Comparison of ENCODE assay signal across 8 cellular contexts in the genomic region with DNA sequence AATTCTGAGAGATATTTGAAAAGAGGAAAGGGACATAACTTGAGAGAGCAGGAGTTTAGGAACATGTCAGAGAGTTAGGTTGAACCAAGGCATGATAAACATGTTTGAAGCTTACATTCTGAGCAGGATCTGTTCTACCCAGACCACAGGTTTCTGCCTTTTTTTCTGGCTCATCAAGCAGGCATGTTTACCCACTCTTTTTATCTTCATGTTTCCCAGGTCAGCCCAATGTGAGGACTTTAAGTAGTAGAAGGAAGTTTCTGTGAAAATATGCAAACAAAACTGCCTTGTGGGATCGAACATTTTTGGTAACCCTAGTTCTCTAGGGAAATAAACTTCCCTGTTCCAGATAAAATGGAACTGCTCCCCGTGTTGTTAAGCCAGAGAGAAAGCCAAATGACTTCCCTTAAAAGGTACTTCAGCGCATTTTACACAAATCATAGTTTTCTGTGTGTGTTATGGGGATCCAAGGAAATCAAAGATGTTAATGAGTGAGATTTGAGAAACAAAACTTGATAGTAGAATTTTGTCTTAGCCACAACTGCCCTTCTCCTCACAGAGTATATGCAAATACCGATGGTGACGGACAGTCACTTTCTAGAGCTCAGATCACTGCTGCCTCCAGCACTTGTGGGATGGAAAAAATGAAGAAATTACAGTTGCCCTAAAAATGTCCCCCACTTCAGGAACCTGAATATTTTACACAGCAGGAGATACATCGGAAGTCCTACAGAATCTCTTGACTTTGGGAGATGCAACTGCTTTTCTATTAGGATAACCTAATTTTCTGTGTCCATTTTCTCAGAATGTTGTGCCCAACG. TPM values are rescaled to one million over a fixed set of nuclear protein-coding genes. Genes with fewer than 3 reads are reported as not detected.
DNase-seq lines count a peak whose midpoint lies in the region; ATAC-seq, FAIRE-seq and TF ChIP-seq lines count a peak whose summit lies in the region.

No MANE protein-coding gene starts in this region.

- H3K4me2 ChIP-seq in KMS-11 = peak overlapping the region; percentile 92
- H3K4me2 ChIP-seq in K562 (ENCODE audit: insufficient read depth, low read length) = peak overlapping the region; percentile 98

- H3K4me3 ChIP-seq in KMS-11 (IDR thresholded peaks at IDR 0.05; ENCODE audit: insufficient read depth, low read depth, low read length) (no peak overlapping the region), K562 (peak overlapping the region; percentile 70), thoracic aorta (peak overlapping the region; percentile 84)

- H3K9ac ChIP-seq in KMS-11 (peak overlapping the region; percentile 91), K562 (ENCODE audit: insufficient read depth in 1 of 2, low read depth in 2 of 2, low read length in 2 of 2) (peak overlapping the region; percentile 90 to 96; a peak in 3 of 4 replicates)

- no peaks in the 10 kb centered on the region for H3K27me3 ChIP-seq in KMS-11 (ENCODE audit: insufficient read depth, low read depth)
- H3K27me3 ChIP-seq in K562 (ENCODE audit: control insufficient read depth in 2 of 2, insufficient read depth in 2 of 2, low read length in 2 of 2) = no peaks in the 10 kb centered on the region
- no peaks in the 10 kb centered on the region for H3K27me3 ChIP-seq in thoracic aorta (replicated peaks; ENCODE audit: insufficient read depth)

- no TSS peak for BruUV-seq in K562 (replicated peaks; lab: Mats Ljungman, UMichigan)

- POLR2A ChIA-PET in activated CD4-positive, alpha-beta T cell treated with anti-CD3 and anti-CD28 coated beads, Interleukin-2, amount 10 ng/mL, durations not matched to agents 7 days and 5 days (lab: Charles Lee) = interaction anchor here (1.3 to 1.8 kb wide), 3 partner anchors 22 to 116 kb away, joined by 7 to 10 read pairs (median 7); a partner anchor contains a TSS
- POLR2A ChIA-PET in K562 (lab: Yijun Ruan, JAX) = interaction anchor here (0.7 to 5.2 kb wide), 13 partner anchors 10 to 1039 kb away, joined by 3 to 65 read pairs (median 17); a partner anchor contains a TSS

- H3K4me1 Mint-ChIP-seq in activated CD4-positive, alpha-beta T cell treated with anti-CD3 and anti-CD28 coated beads, Interleukin-2, amount 10 ng/mL, durations not matched to agents 7 days and 5 days = peaks cover 36% of the 10 kb centered on the region

- intact Hi-C loops in K562 (cut with micrococcal nuclease) (loop anchor here (2.0 kb wide), 1 partner anchor 14 kb away; no protein-coding TSS in a partner anchor), left colon (cut with DNase I, micrococcal nuclease) (no loop called here)

- no peak for TF ChIP-seq RAD21 in K562 (CRISPR knock-in tag; conservative IDR thresholded peaks at IDR 0.05 in 1 of 2, IDR thresholded peaks at IDR 0.05 in 1 of 2)

- TF ChIP-seq CTCF in KMS-11 (conservative IDR thresholded peaks at IDR 0.05; ENCODE audit: low read depth, low read length) (no peak), K562 (IDR thresholded peaks at IDR 0.05 in 2 of 3, conservative IDR thresholded peaks at IDR 0.05 in 1 of 3; ENCODE audit: insufficient read depth in 2 of 3, low read depth in 1 of 3, low read length in 3 of 3) (no peak), thoracic aorta (IDR thresholded peaks at IDR 0.05) (no peak)

- H4K20me1 ChIP-seq in KMS-11 (ENCODE audit: insufficient read depth) (no peaks in the 10 kb centered on the region), K562 (replicated peaks; ENCODE audit: control insufficient read depth, insufficient read depth, low read length) (peaks cover 10% of the 10 kb centered on the region)

- FAIRE-seq in K562 (lab: Jason Lieb, UNC) = peak; percentile 46

- 4% methylated on average over 7 of the region's 7 CpGs for WGBS in K562 (ENCODE audit: insufficient coverage, low coverage, missing lambda C conversion rate)

- no peaks in the 10 kb centered on the region for H3K9me3 ChIP-seq in K562 (replicated peaks; ENCODE audit: control insufficient read depth, insufficient read depth, low read depth, low read length)
- no peaks in the 10 kb centered on the region for H3K9me3 ChIP-seq in thoracic aorta

- H3K36me3 Mint-ChIP-seq in activated CD4-positive, alpha-beta T cell treated with anti-CD3 and anti-CD28 coated beads, Interleukin-2, amount 10 ng/mL, durations not matched to agents 7 days and 5 days (ENCODE audit: low read depth) = peaks cover 8% of the 10 kb centered on the region

- H3K27ac Mint-ChIP-seq in activated CD4-positive, alpha-beta T cell treated with anti-CD3 and anti-CD28 coated beads, Interleukin-2, amount 10 ng/mL, durations not matched to agents 7 days and 5 days = peak overlapping the region; percentile 99

- H3K9me1 ChIP-seq in K562 (ENCODE audit: control insufficient read depth, insufficient read depth, low read length) = no peaks in the 10 kb centered on the region

- TF ChIP-seq EP300 in K562 (IDR thresholded peaks at IDR 0.05; ENCODE audit: low read length) = no peak

- peaks cover 3% of the 10 kb centered on the region for H3K27me3 Mint-ChIP-seq in activated CD4-positive, alpha-beta T cell treated with anti-CD3 and anti-CD28 coated beads, Interleukin-2, amount 10 ng/mL, durations not matched to agents 7 days and 5 days

- H3K4me1 ChIP-seq in KMS-11 (ENCODE audit: low read depth, poor library complexity, severe bottlenecking) (peaks cover 29% of the 10 kb centered on the region), K562 (replicated peaks in 1 of 2; ENCODE audit: control insufficient read depth in 2 of 2, insufficient read depth in 2 of 2, low read length in 2 of 2) (peaks cover 11 to 26% of the 10 kb centered on the region in 2 experiments), thoracic aorta (ENCODE audit: control insufficient read depth in 1 of 2, low read depth in 2 of 2) (peaks cover 22 to 39% of the 10 kb centered on the region in 2 donors)

- TF ChIP-seq POLR2A in K562 (conservative IDR thresholded peaks at IDR 0.05) = no peak

- H2AFZ ChIP-seq in KMS-11 (ENCODE audit: low read depth) (peak overlapping the region; percentile 74), K562 (ENCODE audit: low read depth, low read length) (peak overlapping the region; percentile 100)

- DNase-seq in activated CD4-positive, alpha-beta T cell treated with anti-CD3 and anti-CD28 coated beads, Interleukin-2, amount 10 ng/mL, durations not matched to agents 7 days and 5 days = no peak
- no peak for DNase-seq in activated CD4-positive, alpha-beta T cell treated with anti-CD3 and anti-CD28 coated beads for 48 hours
- peak in 1 of 4 experiments; percentile 42 for DNase-seq in K562 (ENCODE audit: extremely low read depth in 1 of 4, low spot score in 3 of 4)
- no peak for DNase-seq in left colon
- DNase-seq in thoracic aorta (ENCODE audit: low spot score) = no peak
- DNase-seq in GOT3 (lab: John Stamatoyannopoulos, UW) = no peak
- no peak for DNase-seq in NCI-H2227 (lab: John Stamatoyannopoulos, UW; ENCODE audit: unreplicated experiment)

- peak overlapping the region; percentile 96 for H3K4me3 Mint-ChIP-seq in activated CD4-positive, alpha-beta T cell treated with anti-CD3 and anti-CD28 coated beads, Interleukin-2, amount 10 ng/mL, durations not matched to agents 7 days and 5 days

- no peaks in the 10 kb centered on the region for H3K9me3 Mint-ChIP-seq in activated CD4-positive, alpha-beta T cell treated with anti-CD3 and anti-CD28 coated beads, Interleukin-2, amount 10 ng/mL, durations not matched to agents 7 days and 5 days

- in situ Hi-C loops in K562 (cut with MboI) = no loop called here

- H3K36me3 ChIP-seq in KMS-11 (ENCODE audit: insufficient read depth) = no peaks in the 10 kb centered on the region
- peaks cover 7% of the 10 kb centered on the region; the same call in 1 of the 3 replicates for H3K36me3 ChIP-seq in K562 (ENCODE audit: control insufficient read depth, insufficient read depth, low read length)
- no peaks in the 10 kb centered on the region for H3K36me3 ChIP-seq in thoracic aorta

- H3K27ac ChIP-seq in KMS-11 (peak overlapping the region; percentile 94), K562 (ENCODE audit: extremely low read depth, low read depth, low read length) (peak overlapping the region; percentile 96), thoracic aorta (peak overlapping the region; percentile 92 to 97)

- ATAC-seq in K562 (peak; percentile 10; the same call in 2 of the 3 replicates), left colon (peak; percentile 7), thoracic aorta (ENCODE audit: insufficient number of reproducible peaks, low FRiP score, low read depth) (no peak)

- CTCF ChIA-PET in activated CD4-positive, alpha-beta T cell treated with anti-CD3 and anti-CD28 coated beads, Interleukin-2, amount 10 ng/mL, durations not matched to agents 7 days and 5 days (lab: Charles Lee) = interaction anchor here (1.0 to 4.7 kb wide), 10 partner anchors 9 to 117 kb away, joined by 3 to 38 read pairs (median 6); a partner anchor contains a TSS
- CTCF ChIA-PET in K562 (lab: Yijun Ruan, JAX; ENCODE audit: low intra/inter-chr PET ratio) = no interaction called here

- H3K79me2 ChIP-seq in KMS-11 (ENCODE audit: insufficient read depth, low read depth) (peaks cover 36% of the 10 kb centered on the region), K562 (ENCODE audit: control insufficient read depth, insufficient read depth, low read length) (peaks cover 49% of the 10 kb centered on the region)

RNA-seq across cellular contexts. Expression of a gene that starts 0.8 kb away (rescaled TPM):
- 100 to 1,000 TPM in 1 of 2 experiments, 10 to 100 TPM in 1; 88.5 to 106 TPM for total RNA-seq in activated CD4-positive, alpha-beta T cell treated with anti-CD3 and anti-CD28 coated beads, Interleukin-2, amount 10 ng/mL, durations not matched to agents 7 days and 5 days
- 87.8 and 103 TPM in 2 replicates for total RNA-seq in K562 (2011; cell fraction: chromatin; rRNA removed; ENCODE audit: low replicate concordance)
- 36.9 and 44.0 TPM in 2 replicates for total RNA-seq in K562 (2011; cell fraction: nucleolus; rRNA removed)
- 51.7 and 52.1 TPM in 2 replicates for total RNA-seq in K562 (2011; cell fraction: nucleoplasm; rRNA removed)
- total RNA-seq in K562 (2014; rRNA removed) (20.2 and 28.3 TPM in 2 replicates), K562 (2014; rRNA removed; fragmentation: Illumina TruSeq; extraction: Trizol) (29.6 and 33.1 TPM in 2 replicates), K562 (2015; rRNA removed; fragmentation: Illumina TruSeq; extraction: Trizol) (28.6 and 29.6 TPM in 2 replicates), K562 (2021) (57.5 and 57.9 TPM in 2 replicates), left colon (10 to 100 TPM; 67.4 to 68.2 TPM), thoracic aorta (10 to 100 TPM; 47.4 to 59.1 TPM)
- polyA plus RNA-seq in K562 (2011; rRNA removed) (56.1 and 66.4 TPM in 2 replicates), K562 (2014; fragmentation: Illumina TruSeq; extraction: Trizol) (34.5 and 35.9 TPM in 2 replicates), K562 (2014; fragmentation: Nextera tagmentation; extraction: Ambion mirVana) (10 to 100 TPM in 1 of 2 experiments, 1 to 10 TPM in 1; 10.0 to 10.9 TPM), K562 (2014; rRNA removed) (21.3 and 21.9 TPM in 2 replicates)
- polyA plus RNA-seq in K562 (2011; cell fraction: cytosol; rRNA removed) = 61.3 and 67.9 TPM in 2 replicates
- polyA plus RNA-seq in K562 (2011; cell fraction: nucleus; rRNA removed) = 83.1 and 90.0 TPM in 2 replicates
- polyA plus RNA-seq in K562 (2012) = 26.4 and 28.7 TPM in 2 replicates
- 157 and 177 TPM in 2 replicates for polyA minus RNA-seq in K562 (2011; rRNA and poly(A)+ RNA removed)
- 66.3 and 89.1 TPM in 2 replicates for polyA minus RNA-seq in K562 (2011; cell fraction: cytosol; rRNA and poly(A)+ RNA removed)
- 27.6 and 55.2 TPM in 2 replicates for polyA minus RNA-seq in K562 (2011; cell fraction: nucleus; rRNA and poly(A)+ RNA removed)

RNA-seq across cellular contexts. Expression of a gene that starts 23.2 kb away (rescaled TPM):
- 10 to 100 TPM; 16.2 to 19.4 TPM for total RNA-seq in activated CD4-positive, alpha-beta T cell treated with anti-CD3 and anti-CD28 coated beads, Interleukin-2, amount 10 ng/mL, durations not matched to agents 7 days and 5 days
- 9.0 and 11.8 TPM in 2 replicates for total RNA-seq in K562 (2011; cell fraction: chromatin; rRNA removed; ENCODE audit: low replicate concordance)
- 8.8 and 8.9 TPM in 2 replicates for total RNA-seq in K562 (2011; cell fraction: nucleolus; rRNA removed)
- 8.4 and 10.4 TPM in 2 replicates for total RNA-seq in K562 (2011; cell fraction: nucleoplasm; rRNA removed)
- total RNA-seq in K562 (2014; rRNA removed) = 10.6 and 15.8 TPM in 2 replicates
- 17.2 and 19.2 TPM in 2 replicates for total RNA-seq in K562 (2014; rRNA removed; fragmentation: Illumina TruSeq; extraction: Trizol)
- total RNA-seq in K562 (2015; rRNA removed; fragmentation: Illumina TruSeq; extraction: Trizol) = 22.6 and 22.9 TPM in 2 replicates
- total RNA-seq in K562 (2021) = 22.8 and 23.7 TPM in 2 replicates
- polyA plus RNA-seq in K562 (2011; rRNA removed) = 11.0 and 11.7 TPM in 2 replicates
- 13.7 and 18.9 TPM in 2 replicates for polyA plus RNA-seq in K562 (2011; cell fraction: cytosol; rRNA removed)
- 6.8 and 10.7 TPM in 2 replicates for polyA plus RNA-seq in K562 (2011; cell fraction: nucleus; rRNA removed)
- 14.8 and 17.9 TPM in 2 replicates for polyA plus RNA-seq in K562 (2012)
- 25.9 and 28.8 TPM in 2 replicates for polyA plus RNA-seq in K562 (2014; fragmentation: Illumina TruSeq; extraction: Trizol)
- 10 to 100 TPM; 12.4 to 22.2 TPM for polyA plus RNA-seq in K562 (2014; fragmentation: Nextera tagmentation; extraction: Ambion mirVana)
- 14.9 and 18.0 TPM in 2 replicates for polyA plus RNA-seq in K562 (2014; rRNA removed)
- polyA minus RNA-seq in K562 (2011; rRNA and poly(A)+ RNA removed) = 14.5 and 14.7 TPM in 2 replicates
- 10.4 and 16.3 TPM in 2 replicates for polyA minus RNA-seq in K562 (2011; cell fraction: cytosol; rRNA and poly(A)+ RNA removed)
- polyA minus RNA-seq in K562 (2011; cell fraction: nucleus; rRNA and poly(A)+ RNA removed) = 5.1 and 7.6 TPM in 2 replicates
- total RNA-seq in left colon = 1 to 10 TPM; 3.0 to 4.2 TPM
- 1 to 10 TPM; 3.2 to 4.4 TPM for total RNA-seq in thoracic aorta

RNA-seq across cellular contexts. Expression of a gene that starts 23.7 kb away (rescaled TPM):
- total RNA-seq in activated CD4-positive, alpha-beta T cell treated with anti-CD3 and anti-CD28 coated beads, Interleukin-2, amount 10 ng/mL, durations not matched to agents 7 days and 5 days = 10 to 100 TPM; 39.4 to 41.9 TPM
- total RNA-seq in K562 (2011; cell fraction: chromatin; rRNA removed; ENCODE audit: low replicate concordance) = 103 and 194 TPM in 2 replicates
- 47.9 and 67.8 TPM in 2 replicates for total RNA-seq in K562 (2011; cell fraction: nucleolus; rRNA removed)
- 93.6 and 108 TPM in 2 replicates for total RNA-seq in K562 (2011; cell fraction: nucleoplasm; rRNA removed)
- total RNA-seq in K562 (2014; rRNA removed) (15.8 and 20.2 TPM in 2 replicates), K562 (2014; rRNA removed; fragmentation: Illumina TruSeq; extraction: Trizol) (24.6 and 30.4 TPM in 2 replicates), K562 (2015; rRNA removed; fragmentation: Illumina TruSeq; extraction: Trizol) (21.2 and 21.7 TPM in 2 replicates), K562 (2021) (22.2 and 23.8 TPM in 2 replicates), left colon (10 to 100 TPM; 19.0 to 22.6 TPM), thoracic aorta (10 to 100 TPM in 1 of 2 donors, 1 to 10 TPM in 1; 7.0 to 47.2 TPM)
- polyA plus RNA-seq in K562 (2011; rRNA removed) (36.5 and 37.3 TPM in 2 replicates), K562 (2014; fragmentation: Illumina TruSeq; extraction: Trizol) (26.7 and 28.5 TPM in 2 replicates), K562 (2014; fragmentation: Nextera tagmentation; extraction: Ambion mirVana) (10 to 100 TPM; 21.9 to 28.2 TPM), K562 (2014; rRNA removed) (26.1 and 32.0 TPM in 2 replicates)
- 11.8 and 29.3 TPM in 2 replicates for polyA plus RNA-seq in K562 (2011; cell fraction: cytosol; rRNA removed)
- 66.6 and 88.6 TPM in 2 replicates for polyA plus RNA-seq in K562 (2011; cell fraction: nucleus; rRNA removed)
- 19.7 and 20.1 TPM in 2 replicates for polyA plus RNA-seq in K562 (2012)
- polyA minus RNA-seq in K562 (2011; rRNA and poly(A)+ RNA removed) = 47.9 and 53.5 TPM in 2 replicates
- polyA minus RNA-seq in K562 (2011; cell fraction: cytosol; rRNA and poly(A)+ RNA removed) = 15.7 and 16.8 TPM in 2 replicates
- 24.4 and 47.7 TPM in 2 replicates for polyA minus RNA-seq in K562 (2011; cell fraction: nucleus; rRNA and poly(A)+ RNA removed)

RNA-seq across cellular contexts. Expression of a gene that starts 41.0 kb away (rescaled TPM):
- 1 to 10 TPM in 1 of 2 experiments, under 1 TPM in 1; 0.98 to 1.1 TPM for total RNA-seq in activated CD4-positive, alpha-beta T cell treated with anti-CD3 and anti-CD28 coated beads, Interleukin-2, amount 10 ng/mL, durations not matched to agents 7 days and 5 days
- 1.4 and 2.8 TPM in 2 replicates for total RNA-seq in K562 (2011; cell fraction: chromatin; rRNA removed; ENCODE audit: low replicate concordance)
- total RNA-seq in K562 (2011; cell fraction: nucleolus; rRNA removed) = 0.53 and 0.67 TPM in 2 replicates
- 0.95 and 2.5 TPM in 2 replicates for total RNA-seq in K562 (2011; cell fraction: nucleoplasm; rRNA removed)
- total RNA-seq in K562 (2014; rRNA removed) (0.09 and 0.12 TPM in 2 replicates), K562 (2014; rRNA removed; fragmentation: Illumina TruSeq; extraction: Trizol) (0.32 and 0.33 TPM in 2 replicates), K562 (2015; rRNA removed; fragmentation: Illumina TruSeq; extraction: Trizol) (0.19 and 0.36 TPM in 2 replicates), K562 (2021) (0.09 and 0.72 TPM in 2 replicates), left colon (100 to 1,000 TPM; 157 to 187 TPM), thoracic aorta (1 to 10 TPM in 1 of 2 donors, under 1 TPM in 1; 0.14 to 1.7 TPM)
- polyA plus RNA-seq in K562 (2011; rRNA removed) (0.25 and 0.74 TPM in 2 replicates), K562 (2014; fragmentation: Illumina TruSeq; extraction: Trizol) (0.06 and 0.26 TPM in 2 replicates), K562 (2014; fragmentation: Nextera tagmentation; extraction: Ambion mirVana) (under 1 TPM in 1 of 2 experiments, not detected in 1; 0.42 TPM), K562 (2014; rRNA removed) (0.32 and 0.78 TPM in 2 replicates)
- 0.10 and 0.15 TPM in 2 replicates for polyA plus RNA-seq in K562 (2011; cell fraction: cytosol; rRNA removed)
- polyA plus RNA-seq in K562 (2011; cell fraction: nucleus; rRNA removed) = 0.85 and 1.2 TPM in 2 replicates
- polyA plus RNA-seq in K562 (2012) = 0.20 and 0.43 TPM in 2 replicates
- 0.48 and 1.2 TPM in 2 replicates for polyA minus RNA-seq in K562 (2011; rRNA and poly(A)+ RNA removed)
- polyA minus RNA-seq in K562 (2011; cell fraction: cytosol; rRNA and poly(A)+ RNA removed) = not detected in 2 replicates
- 0.33 and 0.40 TPM in 2 replicates for polyA minus RNA-seq in K562 (2011; cell fraction: nucleus; rRNA and poly(A)+ RNA removed)

RNA-seq across cellular contexts. Expression of a gene that starts 50.9 kb away (rescaled TPM):
- total RNA-seq in activated CD4-positive, alpha-beta T cell treated with anti-CD3 and anti-CD28 coated beads, Interleukin-2, amount 10 ng/mL, durations not matched to agents 7 days and 5 days = under 1 TPM; 0.71 to 0.94 TPM
- 0.28 and 0.65 TPM in 2 replicates for total RNA-seq in K562 (2011; cell fraction: chromatin; rRNA removed; ENCODE audit: low replicate concordance)
- 0.33 TPM in 1 of 2 replicates, not detected in the other for total RNA-seq in K562 (2011; cell fraction: nucleolus; rRNA removed)
- 0.44 and 0.46 TPM in 2 replicates for total RNA-seq in K562 (2011; cell fraction: nucleoplasm; rRNA removed)
- total RNA-seq in K562 (2014; rRNA removed) = not detected in 2 replicates
- 0.07 TPM in 1 of 2 replicates, not detected in the other for total RNA-seq in K562 (2014; rRNA removed; fragmentation: Illumina TruSeq; extraction: Trizol)
- total RNA-seq in K562 (2015; rRNA removed; fragmentation: Illumina TruSeq; extraction: Trizol) = 0.07 and 0.08 TPM in 2 replicates
- 0.13 and 0.16 TPM in 2 replicates for total RNA-seq in K562 (2021)
- not detected in 2 replicates for polyA plus RNA-seq in K562 (2011; rRNA removed)
- polyA plus RNA-seq in K562 (2011; cell fraction: cytosol; rRNA removed) = 0.03 TPM in 1 of 2 replicates, not detected in the other
- 0.07 and 0.11 TPM in 2 replicates for polyA plus RNA-seq in K562 (2011; cell fraction: nucleus; rRNA removed)
- not detected in 2 replicates for polyA plus RNA-seq in K562 (2012)
- not detected in 2 replicates for polyA plus RNA-seq in K562 (2014; fragmentation: Illumina TruSeq; extraction: Trizol)
- not detected for polyA plus RNA-seq in K562 (2014; fragmentation: Nextera tagmentation; extraction: Ambion mirVana)
- polyA plus RNA-seq in K562 (2014; rRNA removed) = not detected in 2 replicates
- polyA minus RNA-seq in K562 (2011; rRNA and poly(A)+ RNA removed) = 0.15 and 0.18 TPM in 2 replicates
- polyA minus RNA-seq in K562 (2011; cell fraction: cytosol; rRNA and poly(A)+ RNA removed) = not detected in 2 replicates
- polyA minus RNA-seq in K562 (2011; cell fraction: nucleus; rRNA and poly(A)+ RNA removed) = 0.40 and 0.89 TPM in 2 replicates
- total RNA-seq in left colon = 10 to 100 TPM in 1 of 2 donors, 1 to 10 TPM in 1; 4.1 to 23.5 TPM
- 10 to 100 TPM; 56.0 to 63.9 TPM for total RNA-seq in thoracic aorta
